In genomic region chr19:29941828-29942403, GRCh38 we compare ENCODE assay signal across 1 cellular context.
TF ChIP-seq lines count a peak whose summit lies in the region.

Gene URI1 (plus strand): TSS chr19:29942239. CDS start chr19:29942548, 309 bp downstream.

TF ChIP-seq in HEK293, 187 proteins besides CTCF, POLR2A, EP300 and RAD21 (continued from another document):
- TF ChIP-seq ZNF26 (tag by site-specific recombination; IDR thresholded peaks at IDR 0.05) (no peak), ZBTB48 (tag by site-specific recombination; IDR thresholded peaks at IDR 0.05) (no peak), INSM2 (tag by site-specific recombination; IDR thresholded peaks at IDR 0.05) (no peak), ZNF529 (tag by site-specific recombination; IDR thresholded peaks at IDR 0.05; ENCODE audit: insufficient replicate concordance) (no peak), ZNF600 (tag by site-specific recombination; IDR thresholded peaks at IDR 0.05) (peak; percentile 61), ZNF692 (tag by site-specific recombination; IDR thresholded peaks at IDR 0.05) (peak; percentile 64), YY1 (tag by site-specific recombination; IDR thresholded peaks at IDR 0.05) (0 out of 2 replicates have a peak, but pooled peaks have one; percentile 28), ZNF341 (tag by site-specific recombination; IDR thresholded peaks at IDR 0.05; ENCODE audit: low read depth) (no peak; the same call in 1 of the 2 replicates), ZNF248 (tag by site-specific recombination; IDR thresholded peaks at IDR 0.05) (no peak), HOXA7 (CRISPR knock-in tag; IDR thresholded peaks at IDR 0.05; ENCODE audit: borderline replicate concordance) (peak; percentile 74; the same call in 1 of the 2 replicates), PRDM1 (tag by site-specific recombination; IDR thresholded peaks at IDR 0.05) (no peak), PATZ1 (tag by site-specific recombination; IDR thresholded peaks at IDR 0.05) (peak; percentile 70), ZNF518A (tag by site-specific recombination; conservative IDR thresholded peaks at IDR 0.05; ENCODE audit: low read depth) (no peak), ZNF629 (tag by site-specific recombination; IDR thresholded peaks at IDR 0.05) (peak; percentile 59; the same call in 1 of the 2 replicates), ZSCAN30 (tag by site-specific recombination; IDR thresholded peaks at IDR 0.05) (peak; percentile 19; the same call in 1 of the 2 replicates), ZNF404 (tag by site-specific recombination; IDR thresholded peaks at IDR 0.05) (no peak), ZNF155 (tag by site-specific recombination; IDR thresholded peaks at IDR 0.05) (no peak), GFI1B (tag by site-specific recombination; IDR thresholded peaks at IDR 0.05) (no peak), ZNF23 (tag by site-specific recombination; IDR thresholded peaks at IDR 0.05; ENCODE audit: borderline replicate concordance) (no peak), ZNF2 (tag by site-specific recombination; IDR thresholded peaks at IDR 0.05) (peak; percentile 72; the same call in 1 of the 2 replicates), BCL11A (tag by site-specific recombination; IDR thresholded peaks at IDR 0.05; ENCODE audit: low read depth) (no peak), ZNF16 (tag by site-specific recombination; IDR thresholded peaks at IDR 0.05; ENCODE audit: low read depth) (no peak), ZSCAN23 (tag by site-specific recombination; IDR thresholded peaks at IDR 0.05) (no peak), ZNF558 (tag by site-specific recombination; IDR thresholded peaks at IDR 0.05) (0 out of 2 replicates have a peak, but pooled peaks have one; percentile 43), ZNF138 (tag by site-specific recombination; IDR thresholded peaks at IDR 0.05; ENCODE audit: borderline replicate concordance) (no peak), ZNF132 (tag by site-specific recombination; IDR thresholded peaks at IDR 0.05; ENCODE audit: borderline replicate concordance) (no peak)
